8 cellular contexts compared by ENCODE assay signal in the genomic region with DNA sequence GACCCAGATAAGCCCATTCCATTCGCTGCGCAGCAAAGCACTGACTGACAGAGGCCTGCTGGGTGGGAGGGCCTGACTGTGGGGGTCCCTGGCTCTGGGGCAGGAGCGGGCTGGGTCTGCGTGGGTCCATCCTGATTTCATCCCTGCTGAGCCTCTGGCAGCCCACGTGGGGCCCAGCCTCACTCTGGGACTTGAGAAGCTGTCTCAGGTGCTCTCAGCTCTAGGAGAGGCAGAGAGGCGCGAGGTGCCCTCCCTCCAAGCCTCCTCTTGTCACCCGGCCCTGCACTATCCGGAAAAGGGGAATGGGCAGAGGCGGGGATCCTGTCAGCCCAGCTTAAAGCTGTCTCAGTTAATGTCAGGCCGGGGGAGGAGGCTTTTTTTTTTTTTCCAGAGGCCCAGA. TPM values are rescaled to one million over a fixed set of nuclear protein-coding genes. Genes with fewer than 3 reads are reported as not detected.
DNase-seq lines count a peak whose midpoint lies in the region; ATAC-seq and TF ChIP-seq lines count a peak whose summit lies in the region.

No MANE protein-coding gene starts in this region.

- no peaks in the 10 kb centered on the region for H3K36me3 ChIP-seq in OCI-LY1 (ENCODE audit: insufficient read depth, low read length)

- BruUV-seq in Calu3 (replicated peaks; lab: Mats Ljungman, UMichigan), result no TSS peak

- H3K4me3 ChIP-seq in OCI-LY1 (ENCODE audit: low read depth, low read length, poor library complexity, severe bottlenecking), result no peak overlapping the region

- H3K4me1 ChIP-seq in OCI-LY1 (ENCODE audit: insufficient read depth, low read length, severe bottlenecking), result peaks cover 9% of the 10 kb centered on the region

- no peak overlapping the region for H3K9ac ChIP-seq in OCI-LY1 (ENCODE audit: low read length)

- H3K9me3 Mint-ChIP-seq in Calu3 (ENCODE audit: low read depth, unreplicated experiment) (no peaks in the 10 kb centered on the region), progenitor cell of endocrine pancreas (ENCODE audit: low read depth) (no peaks in the 10 kb centered on the region)
- no peaks in the 10 kb centered on the region for H3K9me3 Mint-ChIP-seq in effector memory CD8-positive, alpha-beta T cell

- H3F3A ChIP-seq in OCI-LY1 (ENCODE audit: insufficient read depth, low read length), result no peaks in the 10 kb centered on the region

- no peak overlapping the region for H2AFZ ChIP-seq in OCI-LY1 (ENCODE audit: low read length)

- H3K79me2 ChIP-seq in OCI-LY1 (ENCODE audit: insufficient read depth, low read length), result no peaks in the 10 kb centered on the region

- no peaks in the 10 kb centered on the region for H4K20me1 ChIP-seq in OCI-LY1 (ENCODE audit: insufficient read depth, low read length)

- H3K9me3 ChIP-seq in OCI-LY1 (ENCODE audit: low read length), result no peaks in the 10 kb centered on the region

- CTCF ChIA-PET in Calu3 (lab: Charles Lee), result interaction anchor here (0.6 to 2.3 kb wide), 2 partner anchors 9 to 580 kb away, joined by 6 to 12 read pairs; a partner anchor contains a TSS

- H3K4me3 Mint-ChIP-seq in Calu3 (ENCODE audit: low read depth, unreplicated experiment) (peak overlapping the region; percentile 69), progenitor cell of endocrine pancreas (ENCODE audit: low read depth) (peak overlapping the region; percentile 64)
- peak overlapping the region; percentile 58 to 59 for H3K4me3 Mint-ChIP-seq in effector memory CD8-positive, alpha-beta T cell

- H3K27me3 ChIP-seq in OCI-LY1 (ENCODE audit: insufficient read depth, low read length), result no peaks in the 10 kb centered on the region

- H3K9me2 ChIP-seq in OCI-LY1 (ENCODE audit: low read depth, low read length), result no peaks in the 10 kb centered on the region

- intact Hi-C loops in Calu3 (cut with micrococcal nuclease; ENCODE audit: unreplicated experiment), result no loop called here

- H3K27me3 Mint-ChIP-seq in Calu3 (ENCODE audit: unreplicated experiment), result no peaks in the 10 kb centered on the region
- H3K27me3 Mint-ChIP-seq in effector memory CD8-positive, alpha-beta T cell, result no peaks in the 10 kb centered on the region
- H3K27me3 Mint-ChIP-seq in progenitor cell of endocrine pancreas, result peaks cover 5% of the 10 kb centered on the region

- H3K4me2 ChIP-seq in OCI-LY1 (ENCODE audit: low read length), result peak overlapping the region; percentile 71; the same call in 1 of the 2 replicates

- no peak for ATAC-seq in effector memory CD8-positive, alpha-beta T cell (replicated peaks)

- no peak overlapping the region for H3K27ac ChIP-seq in OCI-LY1 (ENCODE audit: low read depth, low read length, poor library complexity, severe bottlenecking)

- H3K27ac Mint-ChIP-seq in Calu3 (ENCODE audit: unreplicated experiment), result no peak overlapping the region
- H3K27ac Mint-ChIP-seq in effector memory CD8-positive, alpha-beta T cell, result peak overlapping the region in 1 of 2 donors; percentile 49
- no peak overlapping the region for H3K27ac Mint-ChIP-seq in progenitor cell of endocrine pancreas

- no peak for TF ChIP-seq CTCF in Calu3 (IDR thresholded peaks at IDR 0.05; ENCODE audit: unreplicated experiment)
- TF ChIP-seq CTCF in OCI-LY1 (IDR thresholded peaks at IDR 0.05; ENCODE audit: low read length), result no peak
- no peak for TF ChIP-seq CTCF in progenitor cell of endocrine pancreas (IDR thresholded peaks at IDR 0.05; ENCODE audit: unreplicated experiment)

- no peak for DNase-seq in Calu3
- DNase-seq in effector memory CD8-positive, alpha-beta T cell, result no peak
- DNase-seq in progenitor cell of endocrine pancreas (ENCODE audit: low spot score, unreplicated experiment), result no peak
- DNase-seq in NCI-H2196 treated with DMSO at 0.1 percent for 48 hours (lab: John Stamatoyannopoulos, UW; ENCODE audit: unreplicated experiment), result no peak
- DNase-seq in stimulated activated CD4-positive, alpha-beta T cell treated with anti-CD3 and anti-CD28 coated beads, Interleukin-12 subunit alpha, Interleukin-12 subunit beta, amount 100 ng/mL, for 4 hours, result no peak
- DNase-seq in NCI-H1417 treated with DMSO at 0.1 percent for 48 hours (lab: John Stamatoyannopoulos, UW), result no peak
- DNase-seq in iPS-NIHi7 (ENCODE audit: extremely low spot score), result no peak

- H3K4me1 Mint-ChIP-seq in Calu3 (ENCODE audit: low read depth, unreplicated experiment), result peaks cover 26% of the 10 kb centered on the region
- H3K4me1 Mint-ChIP-seq in effector memory CD8-positive, alpha-beta T cell (ENCODE audit: low read depth in 2 of 2), result peaks cover 0 to 8% of the 10 kb centered on the region in 2 donors
- peaks cover 1% of the 10 kb centered on the region for H3K4me1 Mint-ChIP-seq in progenitor cell of endocrine pancreas (ENCODE audit: low read depth)

- peaks cover 11% of the 10 kb centered on the region for H3K36me3 Mint-ChIP-seq in Calu3 (ENCODE audit: insufficient read depth, unreplicated experiment)
- no peaks in the 10 kb centered on the region for H3K36me3 Mint-ChIP-seq in effector memory CD8-positive, alpha-beta T cell (ENCODE audit: insufficient read depth)
- no peaks in the 10 kb centered on the region for H3K36me3 Mint-ChIP-seq in progenitor cell of endocrine pancreas (ENCODE audit: insufficient read depth)

RNA-seq across cellular contexts. Expression of a gene that starts 0.9 kb away (rescaled TPM):
- total RNA-seq in Calu3 (2022), result 25.6 and 26.5 TPM in 2 replicates
- 10.4 and 10.5 TPM in 2 replicates for total RNA-seq in progenitor cell of endocrine pancreas

RNA-seq across cellular contexts. Expression of a gene that starts 9.7 kb away (rescaled TPM):
- 21.5 and 22.8 TPM in 2 replicates for total RNA-seq in Calu3 (2022)
- total RNA-seq in progenitor cell of endocrine pancreas, result 16.1 and 16.8 TPM in 2 replicates

RNA-seq across cellular contexts. Expression of a gene that starts 15.1 kb away (rescaled TPM):
- total RNA-seq in Calu3 (2022) (171 TPM in 2 replicates), progenitor cell of endocrine pancreas (122 and 127 TPM in 2 replicates)
